In the genomic region with DNA sequence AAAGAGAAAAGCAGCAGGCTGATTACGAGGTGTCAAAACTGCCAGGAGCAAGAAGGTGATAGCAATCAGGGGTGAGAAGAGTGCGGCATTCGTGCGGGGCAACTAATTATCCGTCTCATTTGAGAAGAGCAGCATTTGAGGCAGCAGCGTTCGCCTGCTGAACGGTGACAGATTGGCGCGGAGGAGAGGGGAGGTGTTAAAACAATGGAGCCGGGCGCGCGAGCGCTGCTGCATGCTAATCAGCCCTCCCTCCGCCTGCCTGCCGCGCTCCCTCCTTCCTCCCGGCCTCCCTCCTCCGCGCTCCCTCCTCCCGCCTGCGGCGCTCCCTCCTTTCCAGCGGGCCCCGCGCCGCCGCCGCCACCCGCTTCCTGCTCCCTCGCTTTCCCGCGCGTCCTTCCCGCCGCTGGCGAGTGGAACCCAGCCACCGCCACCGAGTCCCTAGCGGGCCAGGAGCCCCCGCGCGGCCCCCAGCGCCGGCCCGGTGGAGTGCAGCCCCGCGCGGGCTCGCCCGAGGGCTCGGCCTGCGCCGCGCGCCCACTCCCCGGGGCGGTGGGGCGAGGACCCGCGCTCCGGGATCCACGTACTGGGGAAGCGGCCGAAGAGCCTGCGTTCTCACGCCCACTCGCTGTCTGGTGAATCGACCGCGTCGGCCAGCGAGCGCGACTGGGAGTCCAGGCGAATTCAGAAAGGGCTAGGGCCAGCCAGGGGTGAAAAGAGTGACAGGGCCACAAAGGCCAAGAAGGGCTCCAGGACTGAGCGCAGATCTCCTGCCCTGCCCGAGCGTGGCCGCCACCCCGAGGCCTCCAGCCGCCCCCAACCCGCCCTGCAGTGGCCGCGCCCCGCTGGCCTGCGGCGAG, we compare ENCODE assay signal across 8 cellular contexts.
DNase-seq lines count a peak whose midpoint lies in the region; ATAC-seq and TF ChIP-seq lines count a peak whose summit lies in the region.

No MANE protein-coding gene starts in this region.

- no peaks in the 10 kb centered on the region for H3K9me3 Mint-ChIP-seq in Calu3 (ENCODE audit: low read depth, unreplicated experiment)

- no peaks in the 10 kb centered on the region for H3K27me3 Mint-ChIP-seq in Calu3 (ENCODE audit: unreplicated experiment)

- intact Hi-C loops in Calu3 (cut with micrococcal nuclease; ENCODE audit: unreplicated experiment), result no loop called here

- CTCF ChIA-PET in Calu3 (lab: Charles Lee), result no interaction called here

- ATAC-seq in GM21367 (IDR thresholded peaks at IDR 0.05; ENCODE audit: unreplicated experiment) (peak; percentile 37), GM18519 (IDR thresholded peaks at IDR 0.05; ENCODE audit: low FRiP score, unreplicated experiment) (no peak)

- H3K27ac Mint-ChIP-seq in Calu3 (ENCODE audit: unreplicated experiment), result peak overlapping the region; percentile 88

- peak overlapping the region; percentile 78 for H3K4me3 Mint-ChIP-seq in Calu3 (ENCODE audit: low read depth, unreplicated experiment)

- peak overlapping the region; percentile 59 for H3K4me3 ChIP-seq in skeletal muscle cell (ENCODE audit: low read depth, low read length)

- BruUV-seq in Calu3 (replicated peaks; lab: Mats Ljungman, UMichigan), result no TSS peak

- DNase-seq in Calu3 (peak; percentile 61), LHCN-M2 (ENCODE audit: low read depth) (peak; percentile 52), inferior parietal cortex (ENCODE audit: extremely low spot score) (peak; percentile 78), skeletal muscle cell (ENCODE audit: low read depth) (no peak)
- peak; percentile 10 to 35 (median 16) for DNase-seq in activated CD4-positive, CD25-positive, alpha-beta regulatory T cell (lab: John Stamatoyannopoulos, UW)
- peak; percentile 55 for DNase-seq in central memory CD4-positive, alpha-beta T cell

- peaks cover 27% of the 10 kb centered on the region for H3K36me3 Mint-ChIP-seq in Calu3 (ENCODE audit: insufficient read depth, unreplicated experiment)

- H3K4me1 Mint-ChIP-seq in Calu3 (ENCODE audit: low read depth, unreplicated experiment), result no peaks in the 10 kb centered on the region

- TF ChIP-seq CTCF in Calu3 (IDR thresholded peaks at IDR 0.05; ENCODE audit: unreplicated experiment), result no peak
